In genomic region chr10:117804470-117805011, GRCh38 we compare ENCODE assay signal across 11 cellular contexts.
DNase-seq lines count a peak whose midpoint lies in the region; ATAC-seq and TF ChIP-seq lines count a peak whose summit lies in the region.
"Had no signal": no experiment of that assay in that cellular context is flagged by ENCODE, and none has a peak within 500 bp of the region (broad histone marks: within the 10 kb centered on the region; RNA-seq: fewer than 3 reads in every experiment).

No MANE protein-coding gene starts in this region.

- POLR2A ChIA-PET in T-cell (lab: Charles Lee): no interaction called here

- H3K27ac Mint-ChIP-seq in activated CD8-positive, alpha-beta memory T cell treated with anti-CD3 and anti-CD28 coated beads, Interleukin-2, amount 10 ng/mL, durations not matched to agents 7 days and 5 days: no peak overlapping the region
- no peak overlapping the region for H3K27ac Mint-ChIP-seq in T-cell
- H3K27ac Mint-ChIP-seq: endodermal cell had no signal

- DNase-seq in DMS79 treated with DMSO at 0.1 percent for 48 hours (lab: John Stamatoyannopoulos, UW) (peak; percentile 40), NCI-H1694 treated with DMSO at 0.1 percent for 48 hours (lab: John Stamatoyannopoulos, UW) (peak; percentile 37), foreskin keratinocyte (no peak), prostate gland (ENCODE audit: low spot score) (peak; percentile 12), NCI-H2227 treated with DMSO at 0.1 percent for 48 hours (lab: John Stamatoyannopoulos, UW) (no peak), T-cell (no peak)
- no peak for DNase-seq in activated CD8-positive, alpha-beta memory T cell treated with anti-CD3 and anti-CD28 coated beads, Interleukin-2, amount 10 ng/mL, durations not matched to agents 7 days and 5 days
- DNase-seq: amniotic stem cell, SIG-M5 had no signal

- H3K4me1 Mint-ChIP-seq in activated CD8-positive, alpha-beta memory T cell treated with anti-CD3 and anti-CD28 coated beads, Interleukin-2, amount 10 ng/mL, durations not matched to agents 7 days and 5 days: no peaks in the 10 kb centered on the region
- no peaks in the 10 kb centered on the region for H3K4me1 Mint-ChIP-seq in T-cell
- H3K4me1 Mint-ChIP-seq: endodermal cell had no signal

- H3K27ac ChIP-seq in foreskin keratinocyte (no peak overlapping the region), prostate gland (peak overlapping the region; percentile 1 to 69)

- WGBS in prostate gland: 36% methylated on average over 13 of the region's 13 CpGs

- TF ChIP-seq CTCF in foreskin keratinocyte (conservative IDR thresholded peaks at IDR 0.05) (no peak), prostate gland (IDR thresholded peaks at IDR 0.05) (no peak)

- intact Hi-C loops in prostate gland (cut with DNase I): loop anchor here (5.0 to 10.0 kb wide), 2 partner anchors 238 to 340 kb away; no protein-coding TSS in a partner anchor

- no peaks in the 10 kb centered on the region for H3K36me3 ChIP-seq in prostate gland
- H3K36me3 ChIP-seq: HAP-1 had no signal

- H3K9me3 Mint-ChIP-seq in activated CD8-positive, alpha-beta memory T cell treated with anti-CD3 and anti-CD28 coated beads, Interleukin-2, amount 10 ng/mL, durations not matched to agents 7 days and 5 days (ENCODE audit: low read depth): peaks cover 3% of the 10 kb centered on the region
- H3K9me3 Mint-ChIP-seq in T-cell: peaks cover 0 to 1% (median under 1%) of the 10 kb centered on the region in 3 donors

- H3K9me3 ChIP-seq in prostate gland: no peaks in the 10 kb centered on the region
- H3K9me3 ChIP-seq: HAP-1 had no signal

- no peaks in the 10 kb centered on the region for H3K27me3 Mint-ChIP-seq in activated CD8-positive, alpha-beta memory T cell treated with anti-CD3 and anti-CD28 coated beads, Interleukin-2, amount 10 ng/mL, durations not matched to agents 7 days and 5 days
- peaks cover 5 to 12% of the 10 kb centered on the region in 2 donors for H3K27me3 Mint-ChIP-seq in T-cell

- H3K36me3 Mint-ChIP-seq in activated CD8-positive, alpha-beta memory T cell treated with anti-CD3 and anti-CD28 coated beads, Interleukin-2, amount 10 ng/mL, durations not matched to agents 7 days and 5 days: no peaks in the 10 kb centered on the region
- no peaks in the 10 kb centered on the region for H3K36me3 Mint-ChIP-seq in T-cell

- H3K27me3 ChIP-seq in foreskin keratinocyte: no peaks in the 10 kb centered on the region
- H3K27me3 ChIP-seq in prostate gland (replicated peaks; ENCODE audit: insufficient read depth): no peaks in the 10 kb centered on the region

- TF ChIP-seq POLR2A in prostate gland (IDR thresholded peaks at IDR 0.05): no peak

- H3K4me3 Mint-ChIP-seq in activated CD8-positive, alpha-beta memory T cell treated with anti-CD3 and anti-CD28 coated beads, Interleukin-2, amount 10 ng/mL, durations not matched to agents 7 days and 5 days: no peak overlapping the region
- no peak overlapping the region for H3K4me3 Mint-ChIP-seq in T-cell
- H3K4me3 Mint-ChIP-seq: endodermal cell had no signal

- ATAC-seq in foreskin keratinocyte (peak; percentile 14), T-cell (replicated peaks in 1 of 4) (no peak)
- ATAC-seq in activated CD8-positive, alpha-beta memory T cell treated with anti-CD3 and anti-CD28 coated beads, Interleukin-2, amount 10 ng/mL, durations not matched to agents 7 days and 5 days: no peak

- CTCF ChIA-PET in activated CD8-positive, alpha-beta memory T cell treated with anti-CD3 and anti-CD28 coated beads, Interleukin-2, amount 10 ng/mL, durations not matched to agents 7 days and 5 days (lab: Charles Lee): no interaction called here
- CTCF ChIA-PET in T-cell (lab: Charles Lee): no interaction called here

- H3K4me1 ChIP-seq in foreskin keratinocyte (no peaks in the 10 kb centered on the region), prostate gland (replicated peaks) (no peaks in the 10 kb centered on the region)
- H3K4me1 ChIP-seq: HAP-1 had no signal

- H3K4me3 ChIP-seq in prostate gland: no peak overlapping the region
- H3K4me3 ChIP-seq: HAP-1 had no signal

Comparison
In these comparisons a context has a peak if more than half of its experiments do, and no peak if none do; other contexts are left out.
1. DNase-seq: peak in DMS79 treated with DMSO at 0.1 percent for 48 hours (single experiment), NCI-H1694 treated with DMSO at 0.1 percent for 48 hours (single experiment) and prostate gland (single experiment); none in foreskin keratinocyte (0 of 2), NCI-H2227 treated with DMSO at 0.1 percent for 48 hours (single experiment), activated CD8-positive, alpha-beta memory T cell treated with anti-CD3 and anti-CD28 coated beads, Interleukin-2, amount 10 ng/mL, durations not matched to agents 7 days and 5 days (single experiment) and T-cell (0 of 34).